1 cellular context compared by ENCODE assay signal in the genomic region with DNA sequence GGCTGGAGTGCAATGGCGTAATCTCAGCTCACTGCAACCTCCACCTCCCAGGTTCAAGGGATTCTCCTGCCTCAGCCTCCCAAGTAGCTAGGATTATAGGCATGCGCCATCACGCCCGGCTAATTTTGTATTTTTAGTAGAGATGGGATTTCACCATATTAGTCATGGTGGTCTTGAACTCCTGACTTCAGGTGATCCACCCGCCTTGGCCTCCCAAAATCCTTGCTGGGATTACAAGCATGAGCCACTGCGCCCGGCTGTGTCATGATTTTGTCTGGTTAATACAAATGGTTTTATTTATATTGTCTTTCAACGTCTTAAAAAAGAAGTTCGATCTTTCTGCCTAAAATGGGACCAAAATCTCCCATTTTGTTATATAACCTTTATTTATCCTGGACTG. TPM values are rescaled to one million over a fixed set of nuclear protein-coding genes. Genes with fewer than 3 reads are reported as not detected.
"Had no signal": no experiment of that assay in that cellular context is flagged by ENCODE, and none has a peak within 500 bp of the region (broad histone marks: within the 10 kb centered on the region; RNA-seq: fewer than 3 reads in every experiment).

No MANE protein-coding gene starts in this region.

RNA-seq across cellular contexts. Expression of gene PKDCC, which starts 19.2 kb away (rescaled TPM):
- total RNA-seq: HFFc6 had no signal
